39 cellular contexts compared by ENCODE assay signal in genomic region chr10:101741938-101742337, GRCh38. TPM values are rescaled to one million over a fixed set of nuclear protein-coding genes. Genes with fewer than 3 reads are reported as not detected.
"Had no signal": no experiment of that assay in that cellular context is flagged by ENCODE, and none has a peak within 500 bp of the region (broad histone marks: within the 10 kb centered on the region; RNA-seq: fewer than 3 reads in every experiment).

No MANE protein-coding gene starts in this region.

- H3K9me3 ChIP-seq: MG63 had no signal

- H3K36me3 ChIP-seq: MG63 had no signal

- H3K27me3 ChIP-seq: MG63 had no signal

- DNase-seq: Karpas-422, Kasumi-1, MG63, MM.1S, MV-4-11, NCI-H1048, NCI-H1092, NCI-H1092 treated with DMSO at 0.1 percent for 48 hours, NCI-H1105, NCI-H1105 treated with DMSO at 0.1 percent for 48 hours, NCI-H1417, NCI-H1417 treated with DMSO at 0.1 percent for 48 hours, NCI-H1436, NCI-H1436 treated with DMSO at 0.1 percent for 48 hours, NCI-H146, NCI-H1694, NCI-H1694 treated with DMSO at 0.1 percent for 48 hours, NCI-H187, NCI-H187 treated with DMSO at 0.1 percent for 48 hours, NCI-H1930, NCI-H2029, NCI-H2029 treated with DMSO at 0.1 percent for 48 hours, NCI-H2081, NCI-H2081 treated with DMSO at 0.1 percent for 48 hours, NCI-H2107, NCI-H2171, NCI-H2171 treated with DMSO at 0.1 percent for 48 hours, NCI-H2227 treated with DMSO at 0.1 percent for 48 hours, NCI-H226, NCI-H345, NCI-H446, NCI-H446 treated with DMSO at 0.1 percent for 48 hours, NCI-H510A, NCI-H510A treated with DMSO at 0.1 percent for 48 hours, NCI-H524, NCI-H524 treated with DMSO at 0.1 percent for 48 hours had no signal

- H3K4me3 ChIP-seq: MG63 had no signal

RNA-seq across cellular contexts. Expression of gene FGF8, which starts 34.0 kb away (rescaled TPM):
- total RNA-seq: LHCN-M2, M059J, MCF 10A had no signal
